Comparison of ENCODE assay signal across 8 cellular contexts in the genomic region with DNA sequence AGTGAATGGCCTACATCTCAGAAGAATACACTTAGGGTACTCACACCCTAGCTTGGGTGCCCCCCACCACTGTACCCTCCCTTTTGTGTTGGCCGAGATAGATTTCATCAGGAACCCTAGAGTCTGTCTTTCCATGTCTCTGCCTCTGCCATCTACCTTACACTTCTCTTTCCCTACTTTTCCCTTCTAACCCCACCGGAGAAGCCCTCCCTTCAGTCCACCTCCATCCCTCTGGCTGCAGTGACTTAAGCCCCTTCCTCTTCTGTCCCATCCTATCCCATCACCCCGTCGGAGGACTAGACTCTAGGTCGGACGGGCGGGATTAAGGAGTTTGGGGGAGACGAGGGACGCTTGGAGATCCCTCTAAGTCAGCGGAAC. TPM values are rescaled to one million over a fixed set of nuclear protein-coding genes. Genes with fewer than 3 reads are reported as not detected.
DNase-seq lines count a peak whose midpoint lies in the region; FAIRE-seq and TF ChIP-seq lines count a peak whose summit lies in the region.

No MANE protein-coding gene starts in this region.

- H3K23me2 ChIP-seq in H9 (ENCODE audit: insufficient read length, low read depth, low read length, poor library complexity, severe bottlenecking): peaks cover 23% of the 10 kb centered on the region

- FAIRE-seq in small intestine (lab: Jason Lieb, UNC): no peak

- no peak overlapping the region for H3K14ac ChIP-seq in H9 (ENCODE audit: insufficient read depth, low read length)

- H3K9me3 ChIP-seq in H9 (ENCODE audit: control insufficient read depth, low read depth, low read length) (no peaks in the 10 kb centered on the region), hepatocyte (ENCODE audit: low read depth) (no peaks in the 10 kb centered on the region), small intestine (ENCODE audit: control insufficient read depth, low read depth) (no peaks in the 10 kb centered on the region)

- no peaks in the 10 kb centered on the region for H3K27me3 ChIP-seq in H9 (ENCODE audit: insufficient read depth, low read length)
- no peaks in the 10 kb centered on the region for H3K27me3 ChIP-seq in hepatocyte
- no peaks in the 10 kb centered on the region for H3K27me3 ChIP-seq in small intestine (ENCODE audit: control insufficient read depth in 2 of 2, insufficient read depth in 2 of 2, low read length in 2 of 2)

- H4K91ac ChIP-seq in H9 (ENCODE audit: insufficient read length, low read depth, low read length): no peak overlapping the region

- H3K36me3 ChIP-seq in hepatocyte (replicated peaks; ENCODE audit: insufficient read depth, low read depth) (no peaks in the 10 kb centered on the region), small intestine (ENCODE audit: control insufficient read depth in 2 of 2, insufficient read depth in 2 of 2, low read length in 2 of 2) (peaks cover 12 to 13% of the 10 kb centered on the region in 2 donors)

- H3K4me3 Mint-ChIP-seq in H9: peak overlapping the region; percentile 95 to 97
- H3K4me3 Mint-ChIP-seq in activated CD4-positive, alpha-beta memory T cell treated with anti-CD3 and anti-CD28 coated beads, Interleukin-2, amount 10 ng/mL, durations not matched to agents 7 days and 5 days: peak overlapping the region; percentile 93

- H2BK12ac ChIP-seq in H9 (ENCODE audit: insufficient read length, low read depth, low read length): no peak overlapping the region

- H3T11ph ChIP-seq in H9 (ENCODE audit: low read length): no peak overlapping the region

- H3K4me3 ChIP-seq in hepatocyte: no peak overlapping the region
- peak overlapping the region in 1 of 2 donors; percentile 91 for H3K4me3 ChIP-seq in small intestine (ENCODE audit: low read depth in 1 of 2, low read length in 2 of 2)

- no peak overlapping the region for H2BK5ac ChIP-seq in H9 (ENCODE audit: insufficient read length, low read length)

- H4K20me1 ChIP-seq in H9 (ENCODE audit: control insufficient read depth, insufficient read depth, insufficient read length) (no peaks in the 10 kb centered on the region), hepatocyte (ENCODE audit: insufficient read depth, poor library complexity, severe bottlenecking) (no peaks in the 10 kb centered on the region)

- H3K4me2 ChIP-seq in H9 (ENCODE audit: insufficient read depth, insufficient read length, low read length): peak overlapping the region; percentile 84
- peak overlapping the region; percentile 80 for H3K4me2 ChIP-seq in hepatocyte

- no peaks in the 10 kb centered on the region for H3K79me2 ChIP-seq in H9 (ENCODE audit: insufficient read depth, low read length)
- H3K79me2 ChIP-seq in hepatocyte: peaks cover 38% of the 10 kb centered on the region

- H4K5ac ChIP-seq in H9 (ENCODE audit: insufficient read length, low read depth, low read length): no peak overlapping the region

- H3K9me2 ChIP-seq in hepatocyte (replicated peaks; ENCODE audit: insufficient read depth): no peaks in the 10 kb centered on the region

- no peak for TF ChIP-seq CTCF in H9 (conservative IDR thresholded peaks at IDR 0.05)
- no peak for TF ChIP-seq CTCF in hepatocyte (IDR thresholded peaks at IDR 0.05; ENCODE audit: poor library complexity)

- H2BK15ac ChIP-seq in H9 (ENCODE audit: low read depth, low read length): no peak overlapping the region

- H3K18ac ChIP-seq in H9 (ENCODE audit: insufficient read length, low read depth, low read length): peak overlapping the region; percentile 27

- H3K4me1 ChIP-seq in H9 (ENCODE audit: insufficient read depth, low read length) (no peaks in the 10 kb centered on the region; the same call in 1 of the 2 replicates), hepatocyte (ENCODE audit: insufficient read depth) (peaks cover 39% of the 10 kb centered on the region), small intestine (ENCODE audit: control insufficient read depth in 2 of 2, insufficient read depth in 1 of 2, low read depth in 1 of 2, low read length in 1 of 2) (peaks cover 0 to 8% of the 10 kb centered on the region in 2 donors)

- no peak overlapping the region for H3K56ac ChIP-seq in H9 (ENCODE audit: insufficient read length, low read depth, low read length)

- H3K79me1 ChIP-seq in H9 (ENCODE audit: insufficient read depth, low read depth, low read length, poor library complexity, severe bottlenecking): no peaks in the 10 kb centered on the region

- H3K27ac ChIP-seq in H9 (ENCODE audit: insufficient read length, low read depth, low read length): no peak overlapping the region
- peak overlapping the region; percentile 99 for H3K27ac ChIP-seq in hepatocyte
- H3K27ac ChIP-seq in small intestine (ENCODE audit: low read depth in 1 of 2, low read length in 1 of 2): peak overlapping the region; percentile 99 to 100

- peaks cover 15 to 41% (median 33%) of the 10 kb centered on the region in 3 experiments; a peak in 6 of 7 replicates for H3K36me3 Mint-ChIP-seq in H9 (ENCODE audit: insufficient read depth in 1 of 3, low read depth in 3 of 3)
- H3K36me3 Mint-ChIP-seq in activated CD4-positive, alpha-beta memory T cell treated with anti-CD3 and anti-CD28 coated beads, Interleukin-2, amount 10 ng/mL, durations not matched to agents 7 days and 5 days (ENCODE audit: low read depth): peaks cover 31% of the 10 kb centered on the region

- CTCF ChIA-PET in activated CD4-positive, alpha-beta memory T cell treated with anti-CD3 and anti-CD28 coated beads, Interleukin-2, amount 10 ng/mL, durations not matched to agents 7 days and 5 days (lab: Charles Lee): interaction anchor here (0.9 to 5.2 kb wide), 9 partner anchors 16 to 217 kb away, joined by 3 to 61 read pairs (median 3); partner anchors contain the start of genes DVL2, GABARAP, PHF23 and SLC16A13

- POLR2A ChIA-PET in activated CD4-positive, alpha-beta memory T cell treated with anti-CD3 and anti-CD28 coated beads, Interleukin-2, amount 10 ng/mL, durations not matched to agents 7 days and 5 days (lab: Charles Lee): interaction anchor here (0.9 to 8.4 kb wide), 9 partner anchors 10 to 364 kb away, joined by 3 to 100 read pairs (median 7); partner anchors contain the start of genes DVL2, GABARAP, MPDU1 and PHF23

- no peak for DNase-seq in H9
- no peak for DNase-seq in activated CD4-positive, alpha-beta memory T cell treated with anti-CD3 and anti-CD28 coated beads, Interleukin-2, amount 10 ng/mL, durations not matched to agents 7 days and 5 days
- DNase-seq in hepatocyte (ENCODE audit: low spot score): no peak
- DNase-seq in small intestine: no peak
- DNase-seq in NCI-H226: no peak
- no peak for DNase-seq in NCI-H2107 (lab: John Stamatoyannopoulos, UW)
- no peak for DNase-seq in GM19238 (ENCODE audit: insufficient read length, low spot score)
- DNase-seq in NCI-H1436 (lab: John Stamatoyannopoulos, UW): no peak

- H3K9ac ChIP-seq in H9 (ENCODE audit: extremely low read depth, insufficient read length, low read length): no peak overlapping the region

- no peak overlapping the region for H4K8ac ChIP-seq in H9 (replicated peaks; ENCODE audit: insufficient read length, low read depth, low read length)

- H3K27me3 Mint-ChIP-seq in H9 (ENCODE audit: low read depth): peaks cover 1% of the 10 kb centered on the region; the same call in 1 of the 2 replicates
- H3K27me3 Mint-ChIP-seq in activated CD4-positive, alpha-beta memory T cell treated with anti-CD3 and anti-CD28 coated beads, Interleukin-2, amount 10 ng/mL, durations not matched to agents 7 days and 5 days: no peaks in the 10 kb centered on the region

- H2BK120ac ChIP-seq in H9 (ENCODE audit: low read depth, low read length, poor library complexity, severe bottlenecking): no peak overlapping the region

- H2AFZ ChIP-seq in H9 (ENCODE audit: low read length): no peak overlapping the region
- H2AFZ ChIP-seq in hepatocyte: peak overlapping the region; percentile 54

- H3K4me1 Mint-ChIP-seq in H9: peaks cover 52 to 54% of the 10 kb centered on the region in 2 experiments
- peaks cover 54% of the 10 kb centered on the region for H3K4me1 Mint-ChIP-seq in activated CD4-positive, alpha-beta memory T cell treated with anti-CD3 and anti-CD28 coated beads, Interleukin-2, amount 10 ng/mL, durations not matched to agents 7 days and 5 days

- no peak overlapping the region for H3K23ac ChIP-seq in H9 (ENCODE audit: insufficient read length, low read depth, low read length)

- no peaks in the 10 kb centered on the region; a peak in 1 of 5 replicates for H3K9me3 Mint-ChIP-seq in H9
- no peaks in the 10 kb centered on the region for H3K9me3 Mint-ChIP-seq in activated CD4-positive, alpha-beta memory T cell treated with anti-CD3 and anti-CD28 coated beads, Interleukin-2, amount 10 ng/mL, durations not matched to agents 7 days and 5 days

- no peak overlapping the region for H2BK20ac ChIP-seq in H9 (ENCODE audit: low read depth, low read length, poor library complexity, severe bottlenecking)

- no CpG with 5 or more reads among the region's 10 CpGs for WGBS in H9 (ENCODE audit: extremely low coverage, insufficient read length, low lambda C conversion rate)
- WGBS in hepatocyte (ENCODE audit: low lambda C conversion rate, missing lambda C conversion rate): 9% methylated on average over 10 of the region's 10 CpGs
- 4 to 8% (median 5%) methylated on average over 10 of the region's 10 CpGs for WGBS in small intestine, 3 donors

- peak overlapping the region in 1 of 3 experiments; percentile 24; a peak in 2 of 7 replicates for H3K27ac Mint-ChIP-seq in H9
- peak overlapping the region; percentile 89 for H3K27ac Mint-ChIP-seq in activated CD4-positive, alpha-beta memory T cell treated with anti-CD3 and anti-CD28 coated beads, Interleukin-2, amount 10 ng/mL, durations not matched to agents 7 days and 5 days

- no peak overlapping the region for H2AK5ac ChIP-seq in H9 (ENCODE audit: insufficient read length, low read length)

- no peak overlapping the region for H3K4ac ChIP-seq in H9 (ENCODE audit: low read depth, low read length)

RNA-seq across cellular contexts. Expression of gene DLG4, which starts 0.2 kb away (rescaled TPM):
- 38.2 and 38.3 TPM in 2 replicates for total RNA-seq in H9 (2021)
- 1 to 10 TPM; 5.2 to 5.3 TPM for total RNA-seq in activated CD4-positive, alpha-beta memory T cell treated with anti-CD3 and anti-CD28 coated beads, Interleukin-2, amount 10 ng/mL, durations not matched to agents 7 days and 5 days
- 8.4 and 10.7 TPM in 2 replicates for total RNA-seq in hepatocyte
- 2.9 and 7.6 TPM in 2 replicates for polyA plus RNA-seq in hepatocyte
- 1 to 10 TPM in 2 of 3 donors, under 1 TPM in 1; 0.67 to 9.2 (median 1.1) TPM for polyA plus RNA-seq in small intestine

RNA-seq across cellular contexts. Expression of gene ACADVL, which starts 0.3 kb away (rescaled TPM):
- total RNA-seq in H9 (2021) (272 and 283 TPM in 2 replicates), hepatocyte (298 and 469 TPM in 2 replicates)
- total RNA-seq in activated CD4-positive, alpha-beta memory T cell treated with anti-CD3 and anti-CD28 coated beads, Interleukin-2, amount 10 ng/mL, durations not matched to agents 7 days and 5 days: 100 to 1,000 TPM; 364 to 370 TPM
- polyA plus RNA-seq in hepatocyte (1,250 and 1,676 TPM in 2 replicates), small intestine (1,000 to 10,000 TPM in 2 of 3 donors, 100 to 1,000 TPM in 1; 474 to 2,630 (median 2,415) TPM)

RNA-seq across cellular contexts. Expression of gene DVL2, which starts 14.9 kb away (rescaled TPM):
- total RNA-seq in H9 (2021): 82.9 and 84.1 TPM in 2 replicates
- total RNA-seq in activated CD4-positive, alpha-beta memory T cell treated with anti-CD3 and anti-CD28 coated beads, Interleukin-2, amount 10 ng/mL, durations not matched to agents 7 days and 5 days: 10 to 100 TPM; 47.2 to 49.1 TPM
- 56.1 and 62.1 TPM in 2 replicates for total RNA-seq in hepatocyte
- polyA plus RNA-seq in hepatocyte: 74.6 and 74.7 TPM in 2 replicates
- 10 to 100 TPM in 2 of 3 donors, 1 to 10 TPM in 1; 8.1 to 20.7 (median 11.3) TPM for polyA plus RNA-seq in small intestine

RNA-seq across cellular contexts. Expression of gene PHF23, which starts 19.8 kb away (rescaled TPM):
- total RNA-seq in H9 (2021) (105 and 110 TPM in 2 replicates), hepatocyte (53.9 and 57.9 TPM in 2 replicates)
- 10 to 100 TPM; 45.9 to 53.1 TPM for total RNA-seq in activated CD4-positive, alpha-beta memory T cell treated with anti-CD3 and anti-CD28 coated beads, Interleukin-2, amount 10 ng/mL, durations not matched to agents 7 days and 5 days
- polyA plus RNA-seq in hepatocyte (77.7 and 78.6 TPM in 2 replicates), small intestine (10 to 100 TPM; 26.4 to 40.3 (median 31.8) TPM)

RNA-seq across cellular contexts. Expression of gene GABARAP, which starts 22.8 kb away (rescaled TPM):
- 261 and 266 TPM in 2 replicates for total RNA-seq in H9 (2021)
- total RNA-seq in activated CD4-positive, alpha-beta memory T cell treated with anti-CD3 and anti-CD28 coated beads, Interleukin-2, amount 10 ng/mL, durations not matched to agents 7 days and 5 days: 100 to 1,000 TPM; 303 to 313 TPM
- 309 and 327 TPM in 2 replicates for total RNA-seq in hepatocyte
- 992 and 1,031 TPM in 2 replicates for polyA plus RNA-seq in hepatocyte
- 1,000 to 10,000 TPM in 1 of 3 donors, 100 to 1,000 TPM in 2; 541 to 1,100 (median 827) TPM for polyA plus RNA-seq in small intestine
